Comparison of ENCODE assay signal across 19 cellular contexts in the genomic region with DNA sequence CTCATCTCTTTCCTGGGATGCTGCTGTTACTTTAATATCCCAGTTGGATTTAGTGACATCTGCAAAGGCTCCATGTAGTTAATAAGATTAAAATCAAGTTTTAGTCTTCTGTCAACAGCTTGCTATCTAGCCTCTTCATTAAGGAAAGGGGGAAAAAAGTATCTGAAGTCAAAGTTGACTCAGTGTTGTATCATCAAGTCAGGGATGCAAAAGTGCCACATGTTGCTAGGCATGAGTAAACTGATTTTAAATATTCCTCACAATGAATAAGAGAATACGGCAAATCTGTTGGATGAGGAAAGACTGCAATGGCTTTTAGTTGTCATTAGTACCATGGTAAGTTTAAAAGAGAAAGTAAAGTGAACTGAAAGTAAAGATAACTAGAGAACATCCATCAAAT.
A peak's percentile ranks its signal among the peaks of the same experiment; 100 is the strongest.
DNase-seq lines count a peak whose midpoint lies in the region; ATAC-seq and TF ChIP-seq lines count a peak whose summit lies in the region.
"Had no signal": no experiment of that assay in that cellular context is flagged by ENCODE, and none has a peak within 500 bp of the region (broad histone marks: within the 10 kb centered on the region; RNA-seq: fewer than 3 reads in every experiment).

No MANE protein-coding gene starts in this region.

- H4K20me1 ChIP-seq in osteoblast (ENCODE audit: insufficient read depth, low read length): no peaks in the 10 kb centered on the region

- H3K4me1 Mint-ChIP-seq in CD14-positive monocyte: no peaks in the 10 kb centered on the region
- H3K4me1 Mint-ChIP-seq: activated CD4-positive, alpha-beta T cell treated with anti-CD3 and anti-CD28 coated beads for 36 hours had no signal

- H3K79me2 ChIP-seq in osteoblast (ENCODE audit: insufficient read depth, low read length): no peaks in the 10 kb centered on the region
- H3K79me2 ChIP-seq: hepatocyte had no signal

- POLR2A ChIA-PET in BJ (lab: Charles Lee): no interaction called here

- CTCF ChIA-PET in BJ (lab: Yijun Ruan, JAX): interaction anchor here (0.6 kb wide), 2 partner anchors 17 to 23 kb away, joined by 3 read pairs; no protein-coding TSS in a partner anchor

- TF ChIP-seq CTCF in BJ (IDR thresholded peaks at IDR 0.05; ENCODE audit: insufficient read depth, low read depth, low read length) (no peak), osteoblast (IDR thresholded peaks at IDR 0.05; ENCODE audit: extremely low read depth, low read depth, low read length) (no peak), CD14-positive monocyte (IDR thresholded peaks at IDR 0.05) (no peak)

- no peaks in the 10 kb centered on the region for H3K4me1 ChIP-seq in osteoblast (ENCODE audit: insufficient read depth, low read length)
- H3K4me1 ChIP-seq: BLaER1, foreskin keratinocyte, uterus had no signal

- DNase-seq in BJ (ENCODE audit: low read depth) (peak; percentile 13), HCEC 1CT (peak; percentile 85), osteoblast (ENCODE audit: insufficient read length, low spot score, missing footprints) (peak; percentile 3), CD14-positive monocyte (ENCODE audit: low spot score) (no peak), MV-4-11 (lab: John Stamatoyannopoulos, UW) (no peak)
- DNase-seq: activated CD4-positive, alpha-beta T cell treated with anti-CD3 and anti-CD28 coated beads for 36 hours; activated naive CD4-positive, alpha-beta T cell treated with anti-CD3 and anti-CD28 coated beads for 36 hours; activated T-cell treated with anti-CD3 and anti-CD28 coated beads, Interleukin-2, amount 50 U/mL, for 72 hours; caudate nucleus; dermis blood vessel endothelial cell; foreskin keratinocyte; NCI-H1048; NCI-H187 treated with DMSO at 0.1 percent for 48 hours; uterus had no signal

- H3K36me3 ChIP-seq in BJ (ENCODE audit: control insufficient read depth, insufficient read depth, low read length) (no peaks in the 10 kb centered on the region), osteoblast (ENCODE audit: insufficient read depth, low read length) (no peaks in the 10 kb centered on the region)
- H3K36me3 ChIP-seq: BLaER1, uterus had no signal

- H3K27me3 Mint-ChIP-seq in CD14-positive monocyte (ENCODE audit: low read depth in 3 of 3): no peaks in the 10 kb centered on the region
- H3K27me3 Mint-ChIP-seq: activated CD4-positive, alpha-beta T cell treated with anti-CD3 and anti-CD28 coated beads for 36 hours; progenitor cell of endocrine pancreas had no signal

- no peak overlapping the region for H3K4me2 ChIP-seq in osteoblast (ENCODE audit: insufficient read depth, low read length)
- H3K4me2 ChIP-seq: BLaER1, hepatocyte had no signal

- intact Hi-C loops in CD14-positive monocyte (cut with micrococcal nuclease): no loop called here

- H3K27ac ChIP-seq in osteoblast (ENCODE audit: low read depth, low read length): no peak overlapping the region
- H3K27ac ChIP-seq: BLaER1, foreskin keratinocyte, hepatocyte, uterus had no signal

- ATAC-seq in SK-N-SH treated with all-trans-retinoic acid at 6 μM for 48 hours: peak; percentile 61
- no peak for ATAC-seq in GM18520 (IDR thresholded peaks at IDR 0.05; ENCODE audit: unreplicated experiment)
- ATAC-seq: activated CD4-positive, alpha-beta T cell treated with anti-CD3 and anti-CD28 coated beads for 36 hours; activated T-cell treated with anti-CD3 and anti-CD28 coated beads, Interleukin-2, amount 50 U/mL, for 72 hours; foreskin keratinocyte had no signal

- H3K4me3 ChIP-seq in BJ (ENCODE audit: low read depth, low read length) (no peak overlapping the region), osteoblast (ENCODE audit: insufficient read depth, low read length) (no peak overlapping the region)
- H3K4me3 ChIP-seq: BLaER1, hepatocyte, uterus had no signal

- no peaks in the 10 kb centered on the region for H3K36me3 Mint-ChIP-seq in CD14-positive monocyte

- H3K4me3 Mint-ChIP-seq in CD14-positive monocyte: no peak overlapping the region
- H3K4me3 Mint-ChIP-seq: activated CD4-positive, alpha-beta T cell treated with anti-CD3 and anti-CD28 coated beads for 36 hours; activated naive CD4-positive, alpha-beta T cell treated with anti-CD3 and anti-CD28 coated beads for 36 hours; activated T-cell treated with anti-CD3 and anti-CD28 coated beads, Interleukin-2, amount 50 U/mL, for 72 hours had no signal

- H3K27me3 ChIP-seq in BJ (ENCODE audit: control insufficient read depth, insufficient read depth, low read length) (no peaks in the 10 kb centered on the region), osteoblast (ENCODE audit: insufficient read depth, low read length) (no peaks in the 10 kb centered on the region)
- H3K27me3 ChIP-seq: BLaER1, foreskin keratinocyte, hepatocyte, uterus had no signal

- H3K9me3 ChIP-seq in osteoblast (ENCODE audit: low read depth, low read length): no peaks in the 10 kb centered on the region
- H3K9me3 ChIP-seq: BLaER1, uterus had no signal

- H3K9me3 Mint-ChIP-seq in CD14-positive monocyte: peaks cover 0 to 3% (median 0%) of the 10 kb centered on the region in 7 donors
- H3K9me3 Mint-ChIP-seq: activated naive CD4-positive, alpha-beta T cell treated with anti-CD3 and anti-CD28 coated beads for 36 hours had no signal

- no peak overlapping the region for H2AFZ ChIP-seq in osteoblast (ENCODE audit: low read length)
- H2AFZ ChIP-seq: hepatocyte had no signal

- no peak overlapping the region for H3K27ac Mint-ChIP-seq in CD14-positive monocyte
- H3K27ac Mint-ChIP-seq: activated CD4-positive, alpha-beta T cell treated with anti-CD3 and anti-CD28 coated beads for 36 hours; activated naive CD4-positive, alpha-beta T cell treated with anti-CD3 and anti-CD28 coated beads for 36 hours; activated T-cell treated with anti-CD3 and anti-CD28 coated beads, Interleukin-2, amount 50 U/mL, for 72 hours; progenitor cell of endocrine pancreas had no signal

TF ChIP-seq in SK-N-SH treated with all-trans-retinoic acid at 6 μM for 48 hours, 23 proteins besides CTCF, POLR2A, EP300 and RAD21:
- TF ChIP-seq TOX (CRISPR knock-in tag; IDR thresholded peaks at IDR 0.05; ENCODE audit: borderline replicate concordance) (no peak), ISL1 (CRISPR knock-in tag; IDR thresholded peaks at IDR 0.05) (peak; percentile 27), BACH2 (CRISPR knock-in tag; IDR thresholded peaks at IDR 0.05; ENCODE audit: borderline replicate concordance) (no peak), PPARA (CRISPR knock-in tag; IDR thresholded peaks at IDR 0.05; ENCODE audit: borderline replicate concordance) (no peak)
- TF ChIP-seq, protein P1, sequence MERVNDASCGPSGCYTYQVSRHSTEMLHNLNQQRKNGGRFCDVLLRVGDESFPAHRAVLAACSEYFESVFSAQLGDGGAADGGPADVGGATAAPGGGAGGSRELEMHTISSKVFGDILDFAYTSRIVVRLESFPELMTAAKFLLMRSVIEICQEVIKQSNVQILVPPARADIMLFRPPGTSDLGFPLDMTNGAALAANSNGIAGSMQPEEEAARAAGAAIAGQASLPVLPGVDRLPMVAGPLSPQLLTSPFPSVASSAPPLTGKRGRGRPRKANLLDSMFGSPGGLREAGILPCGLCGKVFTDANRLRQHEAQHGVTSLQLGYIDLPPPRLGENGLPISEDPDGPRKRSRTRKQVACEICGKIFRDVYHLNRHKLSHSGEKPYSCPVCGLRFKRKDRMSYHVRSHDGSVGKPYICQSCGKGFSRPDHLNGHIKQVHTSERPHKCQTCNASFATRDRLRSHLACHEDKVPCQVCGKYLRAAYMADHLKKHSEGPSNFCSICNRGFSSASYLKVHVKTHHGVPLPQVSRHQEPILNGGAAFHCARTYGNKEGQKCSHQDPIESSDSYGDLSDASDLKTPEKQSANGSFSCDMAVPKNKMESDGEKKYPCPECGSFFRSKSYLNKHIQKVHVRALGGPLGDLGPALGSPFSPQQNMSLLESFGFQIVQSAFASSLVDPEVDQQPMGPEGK (CRISPR knock-in tag; IDR thresholded peaks at IDR 0.05; ENCODE audit: borderline replicate concordance): no peak

Comparison
In these comparisons a context has a peak if more than half of its experiments do, and no peak if none do; other contexts are left out.
1. DNase-seq: peak in BJ (single experiment), HCEC 1CT (single experiment) and osteoblast (single experiment); none in CD14-positive monocyte (single experiment) and MV-4-11 (single experiment).